In genomic region chrX:153657161-153657560, GRCh38 we compare ENCODE assay signal across 27 cellular contexts. TPM values are rescaled to one million over a fixed set of nuclear protein-coding genes. Genes with fewer than 3 reads are reported as not detected.
"Had no signal": no experiment of that assay in that cellular context is flagged by ENCODE, and none has a peak within 500 bp of the region (broad histone marks: within the 10 kb centered on the region; RNA-seq: fewer than 3 reads in every experiment).

No MANE protein-coding gene starts in this region.

- H3K36me3 ChIP-seq: gastrocnemius medialis, left lung, neural progenitor cell, prostate gland, right atrium auricular region, suprapubic skin, transverse colon, upper lobe of right lung, uterus had no signal

- H3K4me1 ChIP-seq: gastrocnemius medialis, left lung, neural progenitor cell, parathyroid adenoma, prostate gland, right atrium auricular region, suprapubic skin, transverse colon, upper lobe of right lung, uterus had no signal

- DNase-seq: dorsolateral prefrontal cortex; effector CD4-positive, alpha-beta T cell; foreskin fibroblast; gastrocnemius medialis; left cardiac atrium; left lung; mesenchymal stem cell; midbrain; naive thymus-derived CD4-positive, alpha-beta T cell; stimulated activated CD4-positive, alpha-beta T cell treated with anti-CD3 and anti-CD28 coated beads, Interleukin-15, amount 100 ng/mL, for 24 hours; stimulated activated CD4-positive, alpha-beta T cell treated with anti-CD3 and anti-CD28 coated beads, Interleukin-2, amount 100 ng/mL, for 48 hours; stimulated activated naive B cell treated with anti-CD40 and anti-IgM and Interleukin-4, amounts not matched to agents 10 μg/mL and 1 μg/mL and 100 μg/mL, for 72 hours; stimulated activated naive CD8-positive, alpha-beta T cell treated with anti-CD3 and anti-CD28 coated beads, Interleukin-15, amount 100 ng/mL, for 72 hours; transverse colon; upper lobe of right lung had no signal

- H3K27ac ChIP-seq: dorsolateral prefrontal cortex, epithelial cell of prostate, gastrocnemius medialis, left lung, neural progenitor cell, parathyroid adenoma, prostate gland, right atrium auricular region, skin epidermis, suprapubic skin, transverse colon, upper lobe of right lung, uterus had no signal

- ATAC-seq: esophagus mucosa; gastrocnemius medialis; left cardiac atrium; left lung; naive thymus-derived CD4-positive, alpha-beta T cell; stimulated activated naive B cell treated with anti-CD40 and anti-IgM and Interleukin-4, amounts not matched to agents 10 μg/mL and 1 μg/mL and 100 μg/mL, for 72 hours; stimulated activated naive CD8-positive, alpha-beta T cell treated with anti-CD3 and anti-CD28 coated beads, Interleukin-15, amount 100 ng/mL, for 72 hours; upper lobe of right lung had no signal

- H3K4me1 Mint-ChIP-seq: nephron; neural progenitor cell; stimulated activated naive B cell treated with anti-CD40 and anti-IgM and Interleukin-4, amounts not matched to agents 10 μg/mL and 1 μg/mL and 100 μg/mL, for 72 hours had no signal

- H3K9me3 ChIP-seq: gastrocnemius medialis, left lung, prostate gland, suprapubic skin, transverse colon, upper lobe of right lung, uterus had no signal

- H3K4me3 ChIP-seq: dorsolateral prefrontal cortex, gastrocnemius medialis, left lung, neural progenitor cell, prostate gland, right atrium auricular region, skin epidermis, suprapubic skin, transverse colon, upper lobe of right lung, uterus had no signal

- H3K9ac ChIP-seq: neural progenitor cell, parathyroid adenoma had no signal

- H3K4me3 Mint-ChIP-seq: naive thymus-derived CD4-positive, alpha-beta T cell; nephron; neural progenitor cell; stimulated activated naive B cell treated with anti-CD40 and anti-IgM and Interleukin-4, amounts not matched to agents 10 μg/mL and 1 μg/mL and 100 μg/mL, for 72 hours; stimulated activated naive CD8-positive, alpha-beta T cell treated with anti-CD3 and anti-CD28 coated beads, Interleukin-15, amount 100 ng/mL, for 72 hours had no signal

- H3K9me3 Mint-ChIP-seq: stimulated activated naive CD8-positive, alpha-beta T cell treated with anti-CD3 and anti-CD28 coated beads, Interleukin-15, amount 100 ng/mL, for 72 hours had no signal

- H3K27ac Mint-ChIP-seq: naive thymus-derived CD4-positive, alpha-beta T cell; nephron; neural progenitor cell; stimulated activated naive B cell treated with anti-CD40 and anti-IgM and Interleukin-4, amounts not matched to agents 10 μg/mL and 1 μg/mL and 100 μg/mL, for 72 hours; stimulated activated naive CD8-positive, alpha-beta T cell treated with anti-CD3 and anti-CD28 coated beads, Interleukin-15, amount 100 ng/mL, for 72 hours had no signal

- H3K36me3 Mint-ChIP-seq: naive thymus-derived CD4-positive, alpha-beta T cell; neural progenitor cell had no signal

RNA-seq across cellular contexts. Expression of gene DUSP9, which starts 10.2 kb away (rescaled TPM):
- total RNA-seq: gastrocnemius medialis; left cardiac atrium; naive thymus-derived CD4-positive, alpha-beta T cell; right atrium auricular region; transverse colon; upper lobe of right lung had no signal
- polyA plus RNA-seq: naive thymus-derived CD4-positive, alpha-beta T cell had no signal

RNA-seq across cellular contexts. Expression of gene PNCK, which starts 16.5 kb away (rescaled TPM):
- total RNA-seq: glomerular endothelial cell, lung microvascular endothelial cell had no signal
- polyA plus RNA-seq: naive thymus-derived CD4-positive, alpha-beta T cell had no signal
